ENCODE assay signal across 15 cellular contexts in the genomic region with DNA sequence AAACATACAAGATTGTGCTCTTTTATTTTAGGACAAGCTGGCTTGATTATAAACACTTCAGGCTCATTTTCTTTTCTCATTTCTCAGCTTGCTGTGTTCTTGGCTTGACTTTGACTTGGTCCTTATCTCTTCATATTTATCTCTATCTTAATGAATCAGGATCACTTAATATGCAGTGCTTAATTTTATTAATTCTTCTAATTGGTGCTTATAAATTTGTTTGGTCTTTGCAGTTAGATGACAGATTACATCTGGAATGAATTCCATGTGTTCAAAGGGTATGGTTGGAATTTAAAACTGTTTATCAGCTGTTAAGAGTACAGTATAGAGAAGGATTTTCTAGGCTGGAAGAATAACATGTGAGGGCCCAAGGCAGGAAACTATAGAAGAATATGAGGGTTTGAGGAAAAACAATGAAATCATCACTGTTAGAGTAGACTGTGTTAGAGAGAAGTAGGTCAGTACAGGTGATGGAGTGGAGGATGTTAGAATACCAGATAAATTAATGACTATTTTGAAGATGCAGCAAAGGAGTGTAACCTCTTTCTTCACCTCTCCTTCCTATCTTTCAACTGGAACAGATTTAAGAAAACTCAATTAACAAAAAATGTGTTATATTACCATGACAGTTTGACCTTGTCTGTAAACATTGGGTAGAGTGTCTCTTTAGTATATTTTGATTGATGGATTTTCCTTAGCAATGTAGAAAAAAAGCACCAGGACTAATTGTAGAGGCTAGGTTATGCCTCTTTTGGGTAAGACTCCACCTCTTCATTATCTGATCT.
A peak's percentile ranks its signal among the peaks of the same experiment; 100 is the strongest.
DNase-seq lines count a peak whose midpoint lies in the region; ATAC-seq, FAIRE-seq and TF ChIP-seq lines count a peak whose summit lies in the region.
"Had no signal": no experiment of that assay in that cellular context is flagged by ENCODE, and none has a peak within 500 bp of the region (broad histone marks: within the 10 kb centered on the region; RNA-seq: fewer than 3 reads in every experiment).

No MANE protein-coding gene starts in this region.

- no peak for ATAC-seq in HG02759 (IDR thresholded peaks at IDR 0.05; ENCODE audit: unreplicated experiment)
- ATAC-seq: activated T-helper 17 cell treated with anti-CD3 and anti-CD28 coated beads, Interleukin-2, amount 50 U/mL, for 72 hours; natural killer cell; stimulated activated naive CD8-positive, alpha-beta T cell treated with anti-CD3 and anti-CD28 coated beads, Interleukin-15, amount 100 ng/mL, for 72 hours had no signal

- H3K4me1 ChIP-seq in hepatocyte (ENCODE audit: insufficient read depth), result peaks cover 12% of the 10 kb centered on the region
- H3K4me1 ChIP-seq in spleen, result peaks cover 5 to 77% (median 38%) of the 10 kb centered on the region in 6 donors
- peaks cover 7% of the 10 kb centered on the region for H3K4me1 ChIP-seq in testis

- peaks cover 21% of the 10 kb centered on the region for H3K79me2 ChIP-seq in hepatocyte

- CTCF ChIA-PET in GM10248 (lab: Yijun Ruan, JAX), result interaction anchor here (2.7 kb wide), 1 partner anchor 10 kb away, joined by 9 read pairs; no protein-coding TSS in a partner anchor

- H3K9ac ChIP-seq in SK-N-MC (ENCODE audit: insufficient read length), result no peak overlapping the region

- H4K20me1 ChIP-seq in hepatocyte (ENCODE audit: insufficient read depth, poor library complexity, severe bottlenecking), result no peaks in the 10 kb centered on the region

- DNase-seq in GM12892 (ENCODE audit: insufficient read length) (no peak), SK-N-MC (ENCODE audit: low read depth, low spot score) (no peak), hepatocyte (ENCODE audit: low spot score) (no peak), spleen (no peak), testis (no peak), GM10248 (ENCODE audit: extremely low spot score) (no peak)
- DNase-seq: activated CD4-positive, alpha-beta T cell treated with anti-CD3 and anti-CD28 coated beads, Interleukin-2, amount 50 U/mL, for 1 hour; DMS 273 treated with DMSO at 0.1 percent for 48 hours; effector CD8-positive, alpha-beta T cell; natural killer cell; NCI-H446 treated with DMSO at 0.1 percent for 48 hours; sigmoid colon; stimulated activated naive CD8-positive, alpha-beta T cell treated with anti-CD3 and anti-CD28 coated beads, Interleukin-15, amount 100 ng/mL, for 72 hours had no signal

- TF ChIP-seq CTCF in hepatocyte (IDR thresholded peaks at IDR 0.05; ENCODE audit: poor library complexity) (no peak), spleen (IDR thresholded peaks at IDR 0.05 in 8 of 11, conservative IDR thresholded peaks at IDR 0.05 in 3 of 11) (no peak), testis (IDR thresholded peaks at IDR 0.05) (no peak), GM10248 (IDR thresholded peaks at IDR 0.05; ENCODE audit: control extremely low read depth, extremely low read depth, low read depth, missing control alignments) (no peak)

- POLR2A ChIA-PET in GM10248 (lab: Yijun Ruan, JAX), result no interaction called here

- H3K9me3 ChIP-seq in SK-N-MC (ENCODE audit: low read depth, low read length) (no peaks in the 10 kb centered on the region), hepatocyte (ENCODE audit: low read depth) (no peaks in the 10 kb centered on the region), spleen (no peaks in the 10 kb centered on the region), testis (no peaks in the 10 kb centered on the region)
- H3K9me3 ChIP-seq: sigmoid colon had no signal

- H2AFZ ChIP-seq in hepatocyte, result no peak overlapping the region

- peak overlapping the region; percentile 14; the same call in 1 of the 2 replicates for H3K27ac ChIP-seq in SK-N-MC
- peak overlapping the region; percentile 5 for H3K27ac ChIP-seq in hepatocyte
- H3K27ac ChIP-seq in spleen, result peak overlapping the region in 7 of 8 donors; percentile 60 to 77 (median 72)
- H3K27ac ChIP-seq in testis, result no peak overlapping the region
- H3K27ac ChIP-seq: sigmoid colon had no signal

- H3K27me3 ChIP-seq in hepatocyte, result no peaks in the 10 kb centered on the region
- H3K27me3 ChIP-seq in spleen (replicated peaks in 1 of 7), result no peaks in the 10 kb centered on the region
- no peaks in the 10 kb centered on the region for H3K27me3 ChIP-seq in testis
- H3K27me3 ChIP-seq: sigmoid colon had no signal

- peak; percentile 51 for FAIRE-seq in GM12892 (lab: Jason Lieb, UNC)

- no peak overlapping the region for H3K4me2 ChIP-seq in hepatocyte

- H3K4me3 ChIP-seq in SK-N-MC, result no peak overlapping the region
- H3K4me3 ChIP-seq in hepatocyte, result no peak overlapping the region
- no peak overlapping the region for H3K4me3 ChIP-seq in spleen
- H3K4me3 ChIP-seq in testis, result no peak overlapping the region
- H3K4me3 ChIP-seq: sigmoid colon had no signal

- H3K36me3 ChIP-seq in SK-N-MC (ENCODE audit: insufficient read depth, low read length) (no peaks in the 10 kb centered on the region), hepatocyte (replicated peaks; ENCODE audit: insufficient read depth, low read depth) (no peaks in the 10 kb centered on the region), spleen (no peaks in the 10 kb centered on the region), testis (ENCODE audit: low read depth, missing control alignments) (no peaks in the 10 kb centered on the region)
- H3K36me3 ChIP-seq: sigmoid colon had no signal

- intact Hi-C loops in spleen (cut with DNase I; ENCODE audit: low total_unique reads) (no loop called here), testis (cut with DNase I; ENCODE audit: low total_unique reads) (no loop called here)

- TF ChIP-seq POLR2A in GM12892 (IDR thresholded peaks at IDR 0.05; ENCODE audit: low read depth, low read length) (no peak), spleen (IDR thresholded peaks at IDR 0.05) (no peak), testis (IDR thresholded peaks at IDR 0.05) (no peak)

- no peaks in the 10 kb centered on the region for H3K9me2 ChIP-seq in hepatocyte (replicated peaks; ENCODE audit: insufficient read depth)

Comparison
In these comparisons a context has a peak if more than half of its experiments do, and no peak if none do; other contexts are left out.
1. H3K27ac ChIP-seq: peak in SK-N-MC (single experiment), hepatocyte (single experiment) and spleen (7 of 8); none in testis (0 of 2).